ENCODE assay signal across 2 cellular contexts in genomic region chr12:63978519-63978918, GRCh38.
A peak's percentile ranks its signal among the peaks of the same experiment; 100 is the strongest.
TF ChIP-seq lines count a peak whose summit lies in the region.

No MANE protein-coding gene starts in this region.

TF ChIP-seq in HepG2, 621 proteins besides CTCF, POLR2A, EP300 and RAD21 (continued from another document and continues in another):
- TF ChIP-seq LRRFIP1 (CRISPR knock-in tag; conservative IDR thresholded peaks at IDR 0.05) = no peak
- TF ChIP-seq FOXM1 (CRISPR knock-in tag; IDR thresholded peaks at IDR 0.05) = no peak
- TF ChIP-seq MTERF4 (CRISPR knock-in tag; IDR thresholded peaks at IDR 0.05) = no peak
- no peak for TF ChIP-seq TFAP4 (IDR thresholded peaks at IDR 0.05; ENCODE audit: borderline replicate concordance, low read depth)
- TF ChIP-seq CREB3 (CRISPR knock-in tag; IDR thresholded peaks at IDR 0.05) = no peak
- no peak for TF ChIP-seq ZHX2 (IDR thresholded peaks at IDR 0.05; ENCODE audit: low read depth)
- TF ChIP-seq ZHX2 (CRISPR knock-in tag; IDR thresholded peaks at IDR 0.05; ENCODE audit: borderline replicate concordance) = no peak

TF ChIP-seq in SK-N-SH, 30 proteins besides CTCF, POLR2A, EP300 and RAD21 (continued from another document):
- no peak for TF ChIP-seq SMC3 (IDR thresholded peaks at IDR 0.05; ENCODE audit: low read depth, low read length)
- TF ChIP-seq RXRA (IDR thresholded peaks at IDR 0.05; ENCODE audit: borderline replicate concordance, low read depth) = no peak
- no peak for TF ChIP-seq PBX3 (IDR thresholded peaks at IDR 0.05)
- TF ChIP-seq MXI1 (IDR thresholded peaks at IDR 0.05; ENCODE audit: low read depth, low read length) = no peak
- no peak for TF ChIP-seq CHD2 (IDR thresholded peaks at IDR 0.05; ENCODE audit: low read length, partially characterized antibody)
- no peak for TF ChIP-seq POLR2AphosphoS5 (IDR thresholded peaks at IDR 0.05; ENCODE audit: low read depth, low read length)
- no peak for TF ChIP-seq MAX (IDR thresholded peaks at IDR 0.05; ENCODE audit: low read depth)
- TF ChIP-seq FOSL2 (IDR thresholded peaks at IDR 0.05; ENCODE audit: borderline replicate concordance, low read depth) = peak; percentile 56; the same call in 1 of the 2 replicates
- no peak for TF ChIP-seq REST (IDR thresholded peaks at IDR 0.05; ENCODE audit: low read depth, low read length)
- no peak for TF ChIP-seq USF1 (IDR thresholded peaks at IDR 0.05; ENCODE audit: borderline replicate concordance, low read depth)
- TF ChIP-seq TEAD4 (IDR thresholded peaks at IDR 0.05; ENCODE audit: borderline replicate concordance, insufficient read depth) = 0 out of 2 replicates have a peak, but pooled peaks have one; percentile 28
- TF ChIP-seq JUND (IDR thresholded peaks at IDR 0.05) = peak; percentile 49; the same call in 1 of the 2 replicates
- no peak for TF ChIP-seq FOXM1 (IDR thresholded peaks at IDR 0.05; ENCODE audit: low read depth)
- TF ChIP-seq RFX5 (IDR thresholded peaks at IDR 0.05; ENCODE audit: low read length) = no peak
- no peak for TF ChIP-seq GATA2 (CRISPR knock-in tag; IDR thresholded peaks at IDR 0.05)
- no peak for TF ChIP-seq TAF1 (IDR thresholded peaks at IDR 0.05; ENCODE audit: borderline replicate concordance, low read depth, low read length)
- TF ChIP-seq ELF1 (IDR thresholded peaks at IDR 0.05) = no peak
- no peak for TF ChIP-seq NRF1 (IDR thresholded peaks at IDR 0.05; ENCODE audit: low read depth, low read length)
- TF ChIP-seq GABPA (IDR thresholded peaks at IDR 0.05; ENCODE audit: low read depth) = no peak
- no peak for TF ChIP-seq SIN3A (IDR thresholded peaks at IDR 0.05; ENCODE audit: borderline replicate concordance, low read depth, low read length)
- no peak for TF ChIP-seq RCOR1 (IDR thresholded peaks at IDR 0.05; ENCODE audit: low read length)
